8 cellular contexts compared by ENCODE assay signal in the genomic region with DNA sequence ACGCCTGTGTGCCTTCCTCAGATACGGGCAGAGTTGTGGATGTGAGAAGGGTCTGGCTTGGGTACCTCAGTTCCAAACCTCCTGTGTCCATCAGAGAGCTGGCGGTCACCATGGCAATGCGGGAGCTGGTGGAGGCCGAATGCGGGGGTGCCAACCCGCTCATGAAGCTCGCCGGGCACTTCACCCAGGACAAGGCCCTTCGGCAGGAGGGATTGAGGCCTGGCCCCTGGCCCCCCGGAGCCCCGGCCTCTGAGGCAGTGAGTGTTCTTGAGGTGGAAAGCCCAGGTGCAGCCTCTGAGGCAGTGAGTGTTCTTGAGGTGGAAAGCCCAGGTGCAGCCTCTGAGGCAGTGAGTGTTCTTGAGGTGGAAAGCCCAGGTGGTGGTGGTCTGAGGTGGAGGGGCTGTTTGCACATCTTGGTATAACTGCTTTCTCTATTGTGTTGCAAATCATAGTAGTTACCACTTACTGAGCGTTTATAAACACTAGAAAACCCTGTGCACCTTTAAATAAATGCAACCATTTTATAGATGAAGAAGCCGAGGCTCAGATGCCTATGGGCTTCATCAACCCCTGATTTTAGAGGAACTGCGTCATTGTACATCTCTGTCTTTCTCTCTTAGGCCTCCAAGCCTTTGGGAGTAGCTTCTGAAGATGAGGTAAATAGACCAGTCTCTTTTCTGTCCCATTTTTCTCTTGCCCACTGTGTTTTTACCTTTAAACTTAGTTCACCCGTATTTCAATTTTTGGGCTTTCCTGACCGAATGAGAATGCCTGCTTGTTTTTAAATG. TPM values are rescaled to one million over a fixed set of nuclear protein-coding genes. Genes with fewer than 3 reads are reported as not detected.
DNase-seq lines count a peak whose midpoint lies in the region; TF ChIP-seq lines count a peak whose summit lies in the region.

No MANE protein-coding gene starts in this region.

- H3F3A ChIP-seq in neural cell (ENCODE audit: insufficient read depth, low read length, poor library complexity, severe bottlenecking): no peaks in the 10 kb centered on the region

- no peak for TF ChIP-seq RAD21 in neural cell (conservative IDR thresholded peaks at IDR 0.05)

- H3K9me2 ChIP-seq in neural cell (ENCODE audit: insufficient read depth, low read length): no peaks in the 10 kb centered on the region

- H3K36me3 ChIP-seq in GM06990 (ENCODE audit: control insufficient read depth, insufficient read depth, low read length) (no peaks in the 10 kb centered on the region; the same call in 1 of the 2 replicates), neural cell (ENCODE audit: insufficient read depth, low read length) (peaks cover 13% of the 10 kb centered on the region)

- peaks cover 8% of the 10 kb centered on the region for H3K79me2 ChIP-seq in neural cell (replicated peaks; ENCODE audit: insufficient read depth, low read length)

- H4K20me1 ChIP-seq in neural cell (ENCODE audit: insufficient read depth): no peaks in the 10 kb centered on the region

- no peaks in the 10 kb centered on the region for H3K27me3 ChIP-seq in GM06990 (replicated peaks; ENCODE audit: control insufficient read depth, insufficient read depth, low read length)
- no peaks in the 10 kb centered on the region for H3K27me3 ChIP-seq in neural cell (ENCODE audit: insufficient read depth, low read depth, low read length)

- H2AFZ ChIP-seq in neural cell (ENCODE audit: low read depth, low read length): peak overlapping the region; percentile 66

- H3K9ac ChIP-seq in neural cell (ENCODE audit: low read length): peak overlapping the region; percentile 81

- H3K9me3 ChIP-seq in neural cell (ENCODE audit: low read length): no peaks in the 10 kb centered on the region

- H3K4me2 ChIP-seq in neural cell (ENCODE audit: low read length): peak overlapping the region; percentile 88

- no peak for TF ChIP-seq EP300 in neural cell (conservative IDR thresholded peaks at IDR 0.05; ENCODE audit: poor library complexity, severe bottlenecking)

- H3K4me3 ChIP-seq in GM06990 (replicated peaks; ENCODE audit: low read depth, low read length) (peak overlapping the region; percentile 79), fibroblast of villous mesenchyme (ENCODE audit: low read depth, low read length) (peak overlapping the region; percentile 71), neural cell (ENCODE audit: low read length) (peak overlapping the region; percentile 97)

- H3K27ac ChIP-seq in neural cell (ENCODE audit: low read length): peak overlapping the region; percentile 63

- DNase-seq in GM06990 (ENCODE audit: extremely low read depth, insufficient read length) (peak; percentile 17), KBM-7 (peak; percentile 20), fibroblast of villous mesenchyme (ENCODE audit: low read depth) (no peak), NCI-H2029 treated with DMSO at 0.1 percent for 48 hours (lab: John Stamatoyannopoulos, UW) (no peak), mucosa of gallbladder (ENCODE audit: low spot score) (no peak), middle frontal gyrus (ENCODE audit: extremely low spot score, low spot score) (no peak)
- peak; percentile 31 for DNase-seq in activated T-cell treated with anti-CD3 and anti-CD28 coated beads, Interleukin-2, amount 50 U/mL, for 1 hour

- TF ChIP-seq CTCF in GM06990 (IDR thresholded peaks at IDR 0.05; ENCODE audit: insufficient read depth, low read length, poor library complexity, severe bottlenecking) (no peak), fibroblast of villous mesenchyme (IDR thresholded peaks at IDR 0.05; ENCODE audit: insufficient read depth, low read depth, low read length) (no peak), neural cell (IDR thresholded peaks at IDR 0.05; ENCODE audit: poor library complexity, severe bottlenecking) (no peak)

- in situ Hi-C loops in KBM-7 (cut with MboI; ENCODE audit: low pct_unique_long_range_greater_than_20kb, low sequenced_read_pairs): no loop called here

TF ChIP-seq in neural cell, 6 proteins besides CTCF, POLR2A, EP300 and RAD21:
- TF ChIP-seq SMC3 (conservative IDR thresholded peaks at IDR 0.05; ENCODE audit: poor library complexity) (no peak), MXI1 (conservative IDR thresholded peaks at IDR 0.05; ENCODE audit: poor library complexity, severe bottlenecking) (no peak), REST (IDR thresholded peaks at IDR 0.05; ENCODE audit: borderline replicate concordance) (no peak), EZH2 (IDR thresholded peaks at IDR 0.05; ENCODE audit: borderline replicate concordance, insufficient read depth, low read length, poor library complexity, severe bottlenecking) (no peak), TAF1 (IDR thresholded peaks at IDR 0.05; ENCODE audit: low read depth) (no peak), POLR2AphosphoS5 (IDR thresholded peaks at IDR 0.05) (no peak)

RNA-seq across cellular contexts. Expression of gene PEX5, which starts 1.0 kb away (rescaled TPM):
- total RNA-seq in fibroblast of villous mesenchyme: 25.9 and 30.3 TPM in 2 replicates
- 63.9 and 74.5 TPM in 2 replicates for polyA plus RNA-seq in neural cell
- polyA minus RNA-seq in neural cell: 55.2 and 63.1 TPM in 2 replicates
- 53.7 TPM for total RNA-seq in mucosa of gallbladder

Comparison
In these comparisons a context has a peak if more than half of its experiments do, and no peak if none do; other contexts are left out.
1. DNase-seq: peak in GM06990 (single experiment), KBM-7 (single experiment) and activated T-cell treated with anti-CD3 and anti-CD28 coated beads, Interleukin-2, amount 50 U/mL, for 1 hour (single experiment); none in fibroblast of villous mesenchyme (single experiment), NCI-H2029 treated with DMSO at 0.1 percent for 48 hours (single experiment), mucosa of gallbladder (single experiment) and middle frontal gyrus (single experiment).
2. Peak in every context shown above with its lines, with median percentiles within 50 percentile points of each other: H3K4me3 ChIP-seq.